In the genomic region with DNA sequence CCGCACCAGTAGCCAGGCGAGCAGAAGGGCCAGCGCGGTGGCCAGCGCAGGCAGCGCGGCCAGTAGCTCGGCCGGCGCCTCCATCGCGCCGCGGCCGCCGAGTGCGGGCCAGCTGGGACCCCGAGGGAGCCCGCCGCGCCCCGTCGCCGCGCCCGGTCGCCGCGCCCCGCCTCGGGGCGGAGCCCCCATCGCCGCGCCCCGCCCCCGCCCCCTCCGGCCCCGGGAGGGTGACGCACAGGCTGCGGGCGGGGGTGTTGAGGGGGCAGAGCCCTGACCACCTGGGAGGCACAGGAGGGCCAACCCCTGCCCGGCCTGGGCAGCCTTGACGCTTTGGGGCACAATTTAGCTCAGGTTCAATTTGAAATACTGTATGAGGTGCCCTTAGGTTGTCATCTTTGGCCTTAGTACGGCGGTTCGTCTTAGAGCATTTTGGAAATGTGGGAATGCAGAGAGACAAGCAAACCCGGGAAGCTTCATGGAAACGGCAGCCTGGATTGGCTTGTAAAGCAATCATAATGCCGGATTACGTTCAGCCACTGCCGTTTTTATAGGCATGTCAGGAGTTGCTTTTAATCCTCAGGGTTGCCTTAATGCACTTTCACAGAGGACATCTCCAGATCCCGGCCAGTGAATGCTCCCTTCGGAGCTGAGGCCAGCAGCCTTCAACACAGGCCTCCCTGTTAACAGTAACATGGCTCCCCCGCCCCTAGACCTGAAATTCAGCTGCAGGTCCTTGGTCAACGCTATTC, we compare ENCODE assay signal across 8 cellular contexts. TPM values are rescaled to one million over a fixed set of nuclear protein-coding genes. Genes with fewer than 3 reads are reported as not detected.
A peak's percentile ranks its signal among the peaks of the same experiment; 100 is the strongest.
DNase-seq lines count a peak whose midpoint lies in the region; ATAC-seq and TF ChIP-seq lines count a peak whose summit lies in the region.

TSS of gene MXRA7 (minus strand) at position 103 of the 749 bp plus-strand sequence. CDS start at position 84, 19 bp downstream.

- no peaks in the 10 kb centered on the region for H3K27me3 ChIP-seq in CD4-positive, CD25-positive, alpha-beta regulatory T cell (ENCODE audit: control insufficient read depth, insufficient read depth, low read length)
- H3K27me3 ChIP-seq in heart right ventricle, result no peaks in the 10 kb centered on the region
- H3K27me3 ChIP-seq in parathyroid adenoma (ENCODE audit: control insufficient read depth, insufficient read depth, low read length), result no peaks in the 10 kb centered on the region
- no peaks in the 10 kb centered on the region for H3K27me3 ChIP-seq in aorta (ENCODE audit: control insufficient read depth in 1 of 2, insufficient read depth in 2 of 2, low read length in 1 of 2)

- H3K36me3 ChIP-seq in CD4-positive, CD25-positive, alpha-beta regulatory T cell (ENCODE audit: control insufficient read depth, insufficient read depth, low read length), result peaks cover 16% of the 10 kb centered on the region
- peaks cover 0 to 45% (median 6%) of the 10 kb centered on the region in 9 donors for H3K36me3 ChIP-seq in heart right ventricle
- H3K36me3 ChIP-seq in parathyroid adenoma (ENCODE audit: control insufficient read depth, insufficient read depth, low read length), result no peaks in the 10 kb centered on the region
- H3K36me3 ChIP-seq in aorta (ENCODE audit: control insufficient read depth in 1 of 2, insufficient read depth in 2 of 2, low read length in 1 of 2), result peaks cover 0 to 2% of the 10 kb centered on the region in 2 donors

- 3 to 4% methylated on average over 44 to 45 of the region's 56 CpGs for WGBS in heart right ventricle, 2 donors
- WGBS in aorta, 2 donors, result 1 to 4% methylated on average over 25 to 56 of the region's 56 CpGs

- H3K27ac Mint-ChIP-seq in CD4-positive, CD25-positive, alpha-beta regulatory T cell, result peak within 1 kb of the TSS in 1 of 3 donors; percentile 55

- peak in 2 of 3 donors; percentile 24 to 58 for DNase-seq in CD4-positive, CD25-positive, alpha-beta regulatory T cell
- peak; percentile 64 for DNase-seq in SW480 (ENCODE audit: low spot score)
- DNase-seq in heart right ventricle, result peak; percentile 82
- DNase-seq in aorta, result peak; percentile 83 to 94
- DNase-seq in KG1 (lab: John Stamatoyannopoulos, UW), result no peak

- peaks cover 14% of the 10 kb centered on the region for H3K4me1 ChIP-seq in CD4-positive, CD25-positive, alpha-beta regulatory T cell (ENCODE audit: control insufficient read depth, insufficient read depth, low read length, poor library complexity, severe bottlenecking)
- H3K4me1 ChIP-seq in heart right ventricle (peaks cover 15 to 85% (median 65%) of the 10 kb centered on the region in 9 donors), parathyroid adenoma (peaks cover 12% of the 10 kb centered on the region), aorta (ENCODE audit: control insufficient read depth in 1 of 2, insufficient read depth in 2 of 2, low read length in 2 of 2) (peaks cover 2 to 3% of the 10 kb centered on the region in 2 donors)

- H2AFZ ChIP-seq in parathyroid adenoma, result peak within 1 kb of the TSS; percentile 75

- peak within 1 kb of the TSS; percentile 31 for H3K9ac ChIP-seq in parathyroid adenoma

- H3K4me2 ChIP-seq in parathyroid adenoma (ENCODE audit: low read length), result peak within 1 kb of the TSS; percentile 86

- TF ChIP-seq CTCF in heart right ventricle (IDR thresholded peaks at IDR 0.05) (no peak), parathyroid adenoma (IDR thresholded peaks at IDR 0.05) (no peak)

- H3K4me3 ChIP-seq in CD4-positive, CD25-positive, alpha-beta regulatory T cell (ENCODE audit: low read depth, low read length), result peak within 1 kb of the TSS; percentile 47
- H3K4me3 ChIP-seq in heart right ventricle (peak within 1 kb of the TSS; percentile 59 to 85 (median 79)), parathyroid adenoma (ENCODE audit: low read depth, low read length) (peak within 1 kb of the TSS; percentile 51), aorta (ENCODE audit: low read length in 2 of 2) (peak within 1 kb of the TSS; percentile 51 to 86)

- H3K4me3 Mint-ChIP-seq in CD4-positive, CD25-positive, alpha-beta regulatory T cell, result peak within 1 kb of the TSS; percentile 69 to 88 (median 82)

- H3K4me1 Mint-ChIP-seq in CD4-positive, CD25-positive, alpha-beta regulatory T cell, result peaks cover 5 to 35% (median 20%) of the 10 kb centered on the region in 4 donors

- H3K27ac ChIP-seq in CD4-positive, CD25-positive, alpha-beta regulatory T cell (ENCODE audit: insufficient read depth, low read length, poor library complexity, severe bottlenecking), result no peak within 1 kb of the TSS
- H3K27ac ChIP-seq in angular gyrus (ENCODE audit: low read depth, low read length) (peak within 1 kb of the TSS; percentile 82), heart right ventricle (peak within 1 kb of the TSS; percentile 89 to 98 (median 94)), parathyroid adenoma (peak within 1 kb of the TSS; percentile 69), aorta (ENCODE audit: low read depth in 1 of 2, low read length in 2 of 2) (peak within 1 kb of the TSS; percentile 79 to 89)

- H3K9me3 Mint-ChIP-seq in CD4-positive, CD25-positive, alpha-beta regulatory T cell, result no peaks in the 10 kb centered on the region

- H3K9me3 ChIP-seq in CD4-positive, CD25-positive, alpha-beta regulatory T cell (ENCODE audit: control insufficient read depth in 2 of 2, low read length in 2 of 2), result no peaks in the 10 kb centered on the region
- H3K9me3 ChIP-seq in heart right ventricle, result no peaks in the 10 kb centered on the region
- no peaks in the 10 kb centered on the region for H3K9me3 ChIP-seq in parathyroid adenoma (ENCODE audit: control insufficient read depth, low read length)
- no peaks in the 10 kb centered on the region for H3K9me3 ChIP-seq in aorta (ENCODE audit: control insufficient read depth, low read length)

- peak; percentile 50 to 67 for ATAC-seq in CD4-positive, CD25-positive, alpha-beta regulatory T cell (ENCODE audit: low read depth in 2 of 2)
- ATAC-seq in HG03342 (IDR thresholded peaks at IDR 0.05; ENCODE audit: unreplicated experiment) (peak; percentile 51), heart right ventricle (peak; percentile 49 to 72 (median 65)), aorta (ENCODE audit: low FRiP score) (peak; percentile 75)

- H3K79me2 ChIP-seq in parathyroid adenoma, result peaks cover 29% of the 10 kb centered on the region

- intact Hi-C loops in heart right ventricle (cut with DNase I) (loop anchor here in 7 of 10 donors (2.0 to 10.0 kb wide), 5 partner anchors 24 to 156 kb away; no protein-coding TSS in a partner anchor), aorta (cut with DNase I) (loop anchor here (10.0 kb wide), 2 partner anchors 156 to 186 kb away; no protein-coding TSS in a partner anchor)

- H3K27me3 Mint-ChIP-seq in CD4-positive, CD25-positive, alpha-beta regulatory T cell, result no peaks in the 10 kb centered on the region

- peaks cover 22% of the 10 kb centered on the region for H3K36me3 Mint-ChIP-seq in CD4-positive, CD25-positive, alpha-beta regulatory T cell

RNA-seq across cellular contexts. Expression of gene MXRA7, which starts in this region (rescaled TPM):
- total RNA-seq in CD4-positive, CD25-positive, alpha-beta regulatory T cell, result 5.0 TPM
- polyA plus RNA-seq in CD4-positive, CD25-positive, alpha-beta regulatory T cell, result 1 to 10 TPM; 2.2 to 8.8 (median 5.4) TPM
- total RNA-seq in heart right ventricle (100 to 1,000 TPM; 298 to 586 (median 488) TPM), aorta (100 to 1,000 TPM; 256 to 262 TPM)
- polyA plus RNA-seq in heart right ventricle (100 to 1,000 TPM; 121 to 199 TPM), aorta (100 to 1,000 TPM; 357 to 465 TPM)

Comparison
In these comparisons a context has a peak if more than half of its experiments do, and no peak if none do; other contexts are left out.
1. RNA of gene MXRA7 (total RNA-seq): 298 to 586 TPM in heart right ventricle and 256 to 262 TPM in aorta; 5.0 TPM in CD4-positive, CD25-positive, alpha-beta regulatory T cell (single experiment); every median in the first group is over 10 times any median in the second.
2. RNA of gene MXRA7 (polyA plus RNA-seq): 357 to 465 TPM in aorta and 121 to 199 TPM in heart right ventricle; 2.2 to 8.8 TPM in CD4-positive, CD25-positive, alpha-beta regulatory T cell; every median in the first group is over 10 times any median in the second.
3. Peak in every context shown above with its lines, with median percentiles within 50 percentile points of each other: ATAC-seq and H3K4me3 ChIP-seq.